8 cellular contexts compared by ENCODE assay signal in the genomic region with DNA sequence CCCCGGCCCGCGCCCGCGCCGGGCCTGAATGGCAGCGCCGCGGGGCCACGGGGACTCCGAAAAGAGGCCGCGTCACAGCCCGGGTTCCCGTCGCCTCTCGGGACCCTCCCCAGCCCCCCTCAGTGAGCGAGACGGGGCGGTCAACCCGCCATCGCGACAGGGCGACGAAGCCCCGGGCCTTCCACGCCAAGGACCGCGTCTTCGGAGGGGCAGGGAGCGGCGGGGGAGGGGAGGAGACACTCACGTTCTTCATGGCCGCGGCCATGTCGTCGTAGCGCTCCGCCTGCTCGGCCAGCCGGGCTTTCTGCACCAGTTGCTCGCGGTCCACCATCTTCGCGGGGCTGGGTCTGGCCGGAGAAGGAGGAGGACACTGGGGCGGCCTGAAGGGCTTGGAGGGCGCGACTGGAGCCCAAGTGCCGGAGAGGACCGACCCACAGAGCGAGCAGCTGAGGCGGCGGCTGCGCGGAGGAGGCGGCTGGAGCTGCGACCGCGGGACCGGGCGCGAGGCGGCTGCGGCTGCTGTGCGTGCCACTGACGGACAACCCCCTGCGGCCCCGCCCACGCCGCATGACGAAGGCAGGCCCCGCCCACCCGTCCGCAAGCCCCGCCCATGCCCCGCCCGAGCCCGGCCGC. TPM values are rescaled to one million over a fixed set of nuclear protein-coding genes. Genes with fewer than 3 reads are reported as not detected.
DNase-seq lines count a peak whose midpoint lies in the region; ATAC-seq and TF ChIP-seq lines count a peak whose summit lies in the region.

A gene (minus strand): TSS at position 514 of the 633 bp plus-strand sequence. CDS start 183 bp downstream, at position 331.

- ATAC-seq in HG03354 (IDR thresholded peaks at IDR 0.05; ENCODE audit: poor library complexity, severe bottlenecking, unreplicated experiment), result peak; percentile 73

- peaks cover 38% of the 10 kb centered on the region for H3K36me3 Mint-ChIP-seq in activated CD4-positive, alpha-beta memory T cell treated with anti-CD3 and anti-CD28 coated beads, Interleukin-2, amount 10 ng/mL, durations not matched to agents 7 days and 5 days (ENCODE audit: low read depth)

- peak; percentile 98 for TF ChIP-seq POLR2A in GM19099 (IDR thresholded peaks at IDR 0.05; ENCODE audit: extremely low read depth, insufficient read length, low read depth)

- H3K4me1 ChIP-seq in BLaER1 (peaks cover 47% of the 10 kb centered on the region), ectodermal cell (ENCODE audit: control insufficient read depth, insufficient read depth, low read length) (peaks cover 10% of the 10 kb centered on the region)

- DNase-seq in NCI-H526 treated with DMSO at 0.1 percent for 48 hours (lab: John Stamatoyannopoulos, UW) (peak; percentile 93), lung microvascular endothelial cell (ENCODE audit: low read depth in 2 of 2) (peak; percentile 94 to 95)
- peak; percentile 89 for DNase-seq in activated CD4-positive, alpha-beta memory T cell treated with anti-CD3 and anti-CD28 coated beads, Interleukin-2, amount 10 ng/mL, durations not matched to agents 7 days and 5 days
- DNase-seq in stimulated activated CD8-positive, alpha-beta memory T cell treated with anti-CD3 and anti-CD28 coated beads, Interleukin-12 subunit alpha, Interleukin-12 subunit beta, amount 100 ng/mL, for 1 hour (ENCODE audit: low read depth), result peak; percentile 77

- no peaks in the 10 kb centered on the region for H3K9me3 Mint-ChIP-seq in activated CD4-positive, alpha-beta memory T cell treated with anti-CD3 and anti-CD28 coated beads, Interleukin-2, amount 10 ng/mL, durations not matched to agents 7 days and 5 days

- H3K9me3 ChIP-seq in BLaER1, result peaks cover 10% of the 10 kb centered on the region; the same call in 1 of the 2 replicates
- no peaks in the 10 kb centered on the region for H3K9me3 ChIP-seq in ectodermal cell (ENCODE audit: control insufficient read depth, low read length)

- H3K36me3 ChIP-seq in BLaER1, result peaks cover 35% of the 10 kb centered on the region
- peaks cover 25% of the 10 kb centered on the region for H3K36me3 ChIP-seq in ectodermal cell (ENCODE audit: control insufficient read depth, insufficient read depth, low read length)

- POLR2A ChIA-PET in activated CD4-positive, alpha-beta memory T cell treated with anti-CD3 and anti-CD28 coated beads, Interleukin-2, amount 10 ng/mL, durations not matched to agents 7 days and 5 days (lab: Charles Lee), result interaction anchor here (0.6 to 11.4 kb wide), 14 partner anchors 9 to 479 kb away, joined by 3 to 136 read pairs (median 4); a partner anchor contains a TSS

- H3K9ac ChIP-seq in BLaER1, result peak within 1 kb of the TSS; percentile 99

- H3K4me3 ChIP-seq in BLaER1 (peak within 1 kb of the TSS; percentile 92), ectodermal cell (ENCODE audit: insufficient read depth, low read depth, low read length) (peak within 1 kb of the TSS; percentile 84)

- H3K4me3 Mint-ChIP-seq in activated CD4-positive, alpha-beta memory T cell treated with anti-CD3 and anti-CD28 coated beads, Interleukin-2, amount 10 ng/mL, durations not matched to agents 7 days and 5 days, result peak within 1 kb of the TSS; percentile 93

- H3K4me1 Mint-ChIP-seq in activated CD4-positive, alpha-beta memory T cell treated with anti-CD3 and anti-CD28 coated beads, Interleukin-2, amount 10 ng/mL, durations not matched to agents 7 days and 5 days, result peaks cover 47% of the 10 kb centered on the region

- H3K27me3 Mint-ChIP-seq in activated CD4-positive, alpha-beta memory T cell treated with anti-CD3 and anti-CD28 coated beads, Interleukin-2, amount 10 ng/mL, durations not matched to agents 7 days and 5 days, result no peaks in the 10 kb centered on the region

- H3K27ac ChIP-seq in BLaER1 (peak within 1 kb of the TSS; percentile 98), ectodermal cell (ENCODE audit: insufficient read depth, low read depth, low read length, poor library complexity, severe bottlenecking) (peak within 1 kb of the TSS; percentile 93)

- H4K20me1 ChIP-seq in BLaER1, result peaks cover 51% of the 10 kb centered on the region

- H3K27ac Mint-ChIP-seq in activated CD4-positive, alpha-beta memory T cell treated with anti-CD3 and anti-CD28 coated beads, Interleukin-2, amount 10 ng/mL, durations not matched to agents 7 days and 5 days, result peak within 1 kb of the TSS; percentile 94

- H3K27me3 ChIP-seq in BLaER1 (no peaks in the 10 kb centered on the region), ectodermal cell (ENCODE audit: control insufficient read depth, insufficient read depth, low read length, poor library complexity, severe bottlenecking) (no peaks in the 10 kb centered on the region)

- peak within 1 kb of the TSS; percentile 88 for H3K4me2 ChIP-seq in BLaER1

- WGBS in ectodermal cell, 2 experiments, result 0 to 1% methylated on average over 80 of the region's 80 CpGs

- CTCF ChIA-PET in activated CD4-positive, alpha-beta memory T cell treated with anti-CD3 and anti-CD28 coated beads, Interleukin-2, amount 10 ng/mL, durations not matched to agents 7 days and 5 days (lab: Charles Lee), result interaction anchor here (0.9 to 6.0 kb wide), 3 partner anchors 28 to 307 kb away, joined by 4 to 52 read pairs (median 5); no protein-coding TSS in a partner anchor

RNA-seq across cellular contexts. Expression of the gene that starts here (rescaled TPM):
- total RNA-seq in activated CD4-positive, alpha-beta memory T cell treated with anti-CD3 and anti-CD28 coated beads, Interleukin-2, amount 10 ng/mL, durations not matched to agents 7 days and 5 days, result 10 to 100 TPM; 83.1 to 84.8 TPM
- polyA plus RNA-seq in ectodermal cell (2013, experiment 1 of 4), result 221 TPM
- polyA plus RNA-seq in ectodermal cell (2013, experiment 2 of 4), result 220 TPM
- 138 TPM for polyA plus RNA-seq in ectodermal cell (2013, experiment 3 of 4)
- polyA plus RNA-seq in ectodermal cell (2013, experiment 4 of 4), result 145 TPM
- total RNA-seq in lung microvascular endothelial cell, result 69.3 and 98.4 TPM in 2 replicates

Comparison
In these comparisons a context has a peak if more than half of its experiments do, and no peak if none do; other contexts are left out.
1. Peak in every context shown above with its lines: DNase-seq, ATAC-seq, H3K4me3 ChIP-seq and H3K27ac ChIP-seq.